ENCODE assay signal across 8 cellular contexts in the genomic region with DNA sequence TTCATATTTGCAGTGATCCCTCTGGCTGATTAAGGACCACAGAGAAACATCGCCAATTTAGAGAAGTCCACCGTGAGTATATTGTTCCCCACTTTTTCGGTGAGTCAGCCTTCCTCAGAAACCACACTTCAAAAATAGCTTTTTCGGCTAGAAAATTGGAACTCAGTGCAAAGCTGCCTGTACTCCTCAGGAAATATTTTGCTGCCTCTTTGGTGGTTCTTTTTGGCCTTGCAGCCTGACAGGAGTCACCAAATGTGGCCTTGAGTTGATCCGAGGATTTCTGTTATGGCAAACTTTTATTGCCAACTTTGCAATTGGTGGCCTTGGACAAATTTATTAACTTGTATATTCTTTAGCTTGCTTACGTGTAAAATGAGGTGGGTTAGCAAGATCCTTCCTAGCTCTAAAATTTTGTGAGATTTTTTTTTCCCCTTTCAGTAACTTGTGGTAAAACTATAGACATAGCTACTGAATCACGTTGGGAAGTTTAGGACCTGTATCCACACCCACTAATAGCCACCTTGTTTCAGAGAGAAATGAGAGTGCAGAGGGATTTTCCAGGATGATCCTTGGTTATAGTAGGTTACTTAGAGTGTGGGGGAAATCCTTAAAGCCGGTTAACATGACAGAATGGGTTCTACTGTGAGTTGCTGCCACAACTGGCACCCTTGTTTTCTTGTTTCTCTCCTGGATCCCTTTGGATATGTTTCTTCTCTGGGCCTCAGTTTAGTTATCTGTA. TPM values are rescaled to one million over a fixed set of nuclear protein-coding genes. Genes with fewer than 3 reads are reported as not detected.
DNase-seq lines count a peak whose midpoint lies in the region; ATAC-seq and TF ChIP-seq lines count a peak whose summit lies in the region.

No MANE protein-coding gene starts in this region.

- peaks cover 68% of the 10 kb centered on the region for H3K4me1 Mint-ChIP-seq in T-helper 17 cell
- peaks cover 85% of the 10 kb centered on the region for H3K4me1 Mint-ChIP-seq in stimulated activated naive CD8-positive, alpha-beta T cell treated with anti-CD3 and anti-CD28 coated beads, Interleukin-15, amount 100 ng/mL, for 72 hours

- no peak for TF ChIP-seq CTCF in foreskin keratinocyte (conservative IDR thresholded peaks at IDR 0.05)

- peak overlapping the region; percentile 90 for H3K4me3 Mint-ChIP-seq in T-helper 17 cell
- H3K4me3 Mint-ChIP-seq in stimulated activated naive CD8-positive, alpha-beta T cell treated with anti-CD3 and anti-CD28 coated beads, Interleukin-15, amount 100 ng/mL, for 72 hours, result peak overlapping the region; percentile 66 to 74

- H3K27me3 Mint-ChIP-seq in T-helper 17 cell, result no peaks in the 10 kb centered on the region
- H3K27me3 Mint-ChIP-seq in stimulated activated naive CD8-positive, alpha-beta T cell treated with anti-CD3 and anti-CD28 coated beads, Interleukin-15, amount 100 ng/mL, for 72 hours, result no peaks in the 10 kb centered on the region

- peaks cover 3% of the 10 kb centered on the region for H3K36me3 Mint-ChIP-seq in T-helper 17 cell (ENCODE audit: low read depth)

- H3K27me3 ChIP-seq in foreskin keratinocyte, result no peaks in the 10 kb centered on the region

- DNase-seq in HCEC 1CT (peak; percentile 57), T-helper 17 cell (no peak), foreskin keratinocyte (no peak), dermis blood vessel endothelial cell (no peak), SK-N-DZ (ENCODE audit: low spot score) (no peak), cortex of kidney (lab: John Stamatoyannopoulos, UW) (no peak), D341Med (ENCODE audit: low spot score) (no peak)
- DNase-seq in stimulated activated naive CD8-positive, alpha-beta T cell treated with anti-CD3 and anti-CD28 coated beads, Interleukin-15, amount 100 ng/mL, for 72 hours, result no peak

- peak overlapping the region; percentile 97 for H3K27ac Mint-ChIP-seq in T-helper 17 cell
- H3K27ac Mint-ChIP-seq in stimulated activated naive CD8-positive, alpha-beta T cell treated with anti-CD3 and anti-CD28 coated beads, Interleukin-15, amount 100 ng/mL, for 72 hours, result peak overlapping the region; percentile 35 to 89

- H3K9me3 ChIP-seq in T-helper 17 cell (ENCODE audit: control insufficient read depth, low read length, poor library complexity, severe bottlenecking), result no peaks in the 10 kb centered on the region

- ATAC-seq in T-helper 17 cell (peak; percentile 2), foreskin keratinocyte (peak; percentile 27)
- peak; percentile 35 for ATAC-seq in stimulated activated naive CD8-positive, alpha-beta T cell treated with anti-CD3 and anti-CD28 coated beads, Interleukin-15, amount 100 ng/mL, for 72 hours

- no peaks in the 10 kb centered on the region for H3K9me3 Mint-ChIP-seq in stimulated activated naive CD8-positive, alpha-beta T cell treated with anti-CD3 and anti-CD28 coated beads, Interleukin-15, amount 100 ng/mL, for 72 hours

- H3K27ac ChIP-seq in foreskin keratinocyte, result peak overlapping the region; percentile 54

- peaks cover 29% of the 10 kb centered on the region for H3K4me1 ChIP-seq in foreskin keratinocyte

RNA-seq across cellular contexts. Expression of gene ARL6IP5, which starts 9.9 kb away (rescaled TPM):
- total RNA-seq in T-helper 17 cell (100 to 1,000 TPM; 112 to 118 TPM), foreskin keratinocyte (50.4 and 69.2 TPM in 2 replicates), dermis blood vessel endothelial cell (90.4 and 109 TPM in 2 replicates)
- polyA plus RNA-seq in foreskin keratinocyte, result 40.9 and 52.1 TPM in 2 replicates
- 17.7 and 18.9 TPM in 2 replicates for polyA plus RNA-seq in SK-N-DZ (2014; cell fraction: cytosol; rRNA removed)
- 12.4 and 17.5 TPM in 2 replicates for polyA plus RNA-seq in SK-N-DZ (2014; cell fraction: nucleus; rRNA removed)

RNA-seq across cellular contexts. Expression of gene UBA3, which starts 14.5 kb away (rescaled TPM):
- total RNA-seq in T-helper 17 cell (10 to 100 TPM; 53.5 to 56.2 TPM), foreskin keratinocyte (62.2 and 68.7 TPM in 2 replicates), dermis blood vessel endothelial cell (67.5 and 74.2 TPM in 2 replicates)
- polyA plus RNA-seq in foreskin keratinocyte, result 40.9 and 43.7 TPM in 2 replicates
- 56.6 and 59.8 TPM in 2 replicates for polyA plus RNA-seq in SK-N-DZ (2014; cell fraction: cytosol; rRNA removed)
- polyA plus RNA-seq in SK-N-DZ (2014; cell fraction: nucleus; rRNA removed), result 125 and 150 TPM in 2 replicates

RNA-seq across cellular contexts. Expression of gene LMOD3, which starts 27.8 kb away (rescaled TPM):
- total RNA-seq in T-helper 17 cell, result not detected
- not detected in 2 replicates for total RNA-seq in foreskin keratinocyte
- not detected in 2 replicates for polyA plus RNA-seq in foreskin keratinocyte
- not detected in 2 replicates for total RNA-seq in dermis blood vessel endothelial cell
- not detected in 2 replicates for polyA plus RNA-seq in SK-N-DZ (2014; cell fraction: cytosol; rRNA removed)
- polyA plus RNA-seq in SK-N-DZ (2014; cell fraction: nucleus; rRNA removed), result 0.06 TPM in 1 of 2 replicates, not detected in the other

RNA-seq across cellular contexts. Expression of gene TMF1, which starts 42.5 kb away (rescaled TPM):
- total RNA-seq in T-helper 17 cell (10 to 100 TPM; 68.1 to 84.5 TPM), foreskin keratinocyte (23.6 and 29.2 TPM in 2 replicates), dermis blood vessel endothelial cell (37.7 and 37.8 TPM in 2 replicates)
- 3.7 and 4.0 TPM in 2 replicates for polyA plus RNA-seq in foreskin keratinocyte
- 5.4 and 5.9 TPM in 2 replicates for polyA plus RNA-seq in SK-N-DZ (2014; cell fraction: cytosol; rRNA removed)
- polyA plus RNA-seq in SK-N-DZ (2014; cell fraction: nucleus; rRNA removed), result 6.0 and 6.9 TPM in 2 replicates
